In genomic region chr13:40026741-40027140, GRCh38 we compare ENCODE assay signal across 9 cellular contexts.
DNase-seq lines count a peak whose midpoint lies in the region; ATAC-seq and TF ChIP-seq lines count a peak whose summit lies in the region.
"Had no signal": no experiment of that assay in that cellular context is flagged by ENCODE, and none has a peak within 500 bp of the region (broad histone marks: within the 10 kb centered on the region; RNA-seq: fewer than 3 reads in every experiment).

No MANE protein-coding gene starts in this region.

- intact Hi-C loops in lower leg skin (cut with DNase I; ENCODE audit: low total_unique reads) = no loop called here

- H3K4me3 ChIP-seq in lower leg skin (ENCODE audit: low read depth, poor library complexity, severe bottlenecking) = no peak overlapping the region

- no peak for TF ChIP-seq POLR2A in lower leg skin (IDR thresholded peaks at IDR 0.05)

- DNase-seq in stimulated activated naive CD4-positive, alpha-beta T cell treated with Interleukin-2 at 50 U/mL for 16 hours (lab: John Stamatoyannopoulos, UW) = peak; percentile 30
- DNase-seq in stimulated activated naive CD4-positive, alpha-beta T cell (lab: John Stamatoyannopoulos, UW) = no peak
- DNase-seq in activated naive CD4-positive, alpha-beta T cell treated with anti-CD3 and anti-CD28 coated beads, Interleukin-2, amount 50 U/mL, for 16 hours = peak; percentile 53
- DNase-seq in DMS79 treated with DMSO at 0.1 percent for 48 hours (lab: John Stamatoyannopoulos, UW) = no peak
- DNase-seq in NCI-H526 treated with DMSO at 0.1 percent for 48 hours (lab: John Stamatoyannopoulos, UW) = no peak
- no peak for DNase-seq in lower leg skin (ENCODE audit: low spot score in 2 of 2)
- no peak for DNase-seq in UCSD-AML1 (lab: John Stamatoyannopoulos, UW; ENCODE audit: unreplicated experiment)
- DNase-seq: PC-3 had no signal

- ATAC-seq in HG03457 (IDR thresholded peaks at IDR 0.05; ENCODE audit: unreplicated experiment) = peak; percentile 31
- ATAC-seq: PC-3 had no signal

- 82 to 86% methylated on average over 4 of the region's 4 CpGs for WGBS in lower leg skin, 2 donors

- no peak for TF ChIP-seq CTCF in lower leg skin (IDR thresholded peaks at IDR 0.05)

Comparison
In these comparisons a context has a peak if more than half of its experiments do, and no peak if none do; other contexts are left out.
1. DNase-seq: peak in stimulated activated naive CD4-positive, alpha-beta T cell treated with Interleukin-2 at 50 U/mL for 16 hours (single experiment) and activated naive CD4-positive, alpha-beta T cell treated with anti-CD3 and anti-CD28 coated beads, Interleukin-2, amount 50 U/mL, for 16 hours (single experiment); none in stimulated activated naive CD4-positive, alpha-beta T cell (0 of 6), DMS79 treated with DMSO at 0.1 percent for 48 hours (single experiment), NCI-H526 treated with DMSO at 0.1 percent for 48 hours (single experiment), lower leg skin (0 of 2) and UCSD-AML1 (single experiment).